ENCODE assay signal across 8 cellular contexts in genomic region chr10:32256613-32257437, GRCh38.
A peak's percentile ranks its signal among the peaks of the same experiment; 100 is the strongest.
DNase-seq lines count a peak whose midpoint lies in the region; ATAC-seq and TF ChIP-seq lines count a peak whose summit lies in the region.

No MANE protein-coding gene starts in this region.

- ATAC-seq in GM21825 (IDR thresholded peaks at IDR 0.05; ENCODE audit: unreplicated experiment) = peak; percentile 72
- ATAC-seq in memory B cell (ENCODE audit: low read depth) = peak; percentile 89

- no peaks in the 10 kb centered on the region for H3K27me3 ChIP-seq in dorsolateral prefrontal cortex

- H3K27me3 Mint-ChIP-seq in memory B cell = no peaks in the 10 kb centered on the region

- peak overlapping the region; percentile 45 for H3K27ac Mint-ChIP-seq in memory B cell

- H3K4me3 Mint-ChIP-seq in memory B cell = no peak overlapping the region

- peak overlapping the region in 8 of 59 donors; percentile 11 to 66 (median 53) for H3K27ac ChIP-seq in dorsolateral prefrontal cortex

- intact Hi-C loops in dorsolateral prefrontal cortex (cut with DNase I) = loop anchor here (1.0 to 10.0 kb wide), 3 partner anchors 90 to 188 kb away; partner anchors contain the start of genes EPC1 (in 2 of the 2) and CCDC7 (in 1 of the 2)

- peak overlapping the region in 21 of 59 donors; percentile 11 to 47 (median 27) for H3K4me3 ChIP-seq in dorsolateral prefrontal cortex

- H3K9me3 Mint-ChIP-seq in memory B cell = no peaks in the 10 kb centered on the region

- peak; percentile 56 to 91 (median 82) for TF ChIP-seq CTCF in dorsolateral prefrontal cortex (IDR thresholded peaks at IDR 0.05 in 54 of 56, conservative IDR thresholded peaks at IDR 0.05 in 2 of 56; ENCODE audit: low read depth in 1 of 56, partially characterized antibody in 56 of 56)

- no peaks in the 10 kb centered on the region for H3K36me3 Mint-ChIP-seq in memory B cell

- peaks cover 5% of the 10 kb centered on the region for H3K4me1 Mint-ChIP-seq in memory B cell

- DNase-seq in ELF-1 (ENCODE audit: low read depth, low spot score) = peak; percentile 89
- DNase-seq in NCI-H1417 treated with DMSO at 0.1 percent for 48 hours (lab: John Stamatoyannopoulos, UW) = peak; percentile 5
- peak; percentile 41 to 45 for DNase-seq in activated CD4-positive, alpha-beta T cell treated with anti-CD3 and anti-CD28 coated beads, Interleukin-2, amount 50 U/mL, for 24 hours (ENCODE audit: low read depth in 1 of 2, low spot score in 1 of 2)
- peak in 8 of 10 donors; percentile 44 to 79 (median 66) for DNase-seq in dorsolateral prefrontal cortex
- peak; percentile 58 to 72 for DNase-seq in memory B cell (ENCODE audit: low spot score in 2 of 2)
- DNase-seq in stimulated activated CD8-positive, alpha-beta memory T cell treated with anti-CD3 and anti-CD28 coated beads, Interleukin-15, amount 100 ng/mL, for 48 hours (ENCODE audit: low read depth in 2 of 2) = peak; percentile 34 to 40
- DNase-seq in T1000 (lab: John Stamatoyannopoulos, UW) = no peak
